Comparison of ENCODE assay signal across 2 cellular contexts in genomic region chr20:2794866-2795447, GRCh38.
A peak's percentile ranks its signal among the peaks of the same experiment; 100 is the strongest.
TF ChIP-seq lines count a peak whose summit lies in the region.

No MANE protein-coding gene starts in this region.

TF ChIP-seq in HEK293, 187 proteins besides CTCF, POLR2A, EP300 and RAD21:
- TF ChIP-seq WT1 (tag by site-specific recombination; IDR thresholded peaks at IDR 0.05) (0 out of 2 replicates have a peak, but pooled peaks have one; percentile 28), ZNF701 (tag by site-specific recombination; IDR thresholded peaks at IDR 0.05) (no peak), ZNF324 (tag by site-specific recombination; IDR thresholded peaks at IDR 0.05) (no peak)

TF ChIP-seq in K562, 482 proteins besides CTCF, POLR2A, EP300 and RAD21:
- TF ChIP-seq HIVEP1 (CRISPR knock-in tag; IDR thresholded peaks at IDR 0.05), result no peak
- no peak for TF ChIP-seq ZNF436 (CRISPR knock-in tag; IDR thresholded peaks at IDR 0.05)
- no peak for TF ChIP-seq TRIM24 (IDR thresholded peaks at IDR 0.05)
- no peak for TF ChIP-seq PCBP1 (IDR thresholded peaks at IDR 0.05; ENCODE audit: low read depth, low read length, poor library complexity, severe bottlenecking)
